Comparison of ENCODE assay signal across 22 cellular contexts in genomic region chr14:50400461-50400860, GRCh38. TPM values are rescaled to one million over a fixed set of nuclear protein-coding genes. Genes with fewer than 3 reads are reported as not detected.
DNase-seq lines count a peak whose midpoint lies in the region; ATAC-seq and TF ChIP-seq lines count a peak whose summit lies in the region.
"Had no signal": no experiment of that assay in that cellular context is flagged by ENCODE, and none has a peak within 500 bp of the region (broad histone marks: within the 10 kb centered on the region; RNA-seq: fewer than 3 reads in every experiment).

No MANE protein-coding gene starts in this region.

- no peak for ATAC-seq in HG03439 (IDR thresholded peaks at IDR 0.05; ENCODE audit: unreplicated experiment)
- ATAC-seq: CD8-positive, alpha-beta T cell; HCT116; HepG2; K562 had no signal

- no peak overlapping the region for H2BK15ac ChIP-seq in mesenchymal stem cell (ENCODE audit: low read depth, poor library complexity, severe bottlenecking)

- H3K4me2 ChIP-seq in mesenchymal stem cell (ENCODE audit: low read length, poor library complexity, severe bottlenecking) (no peak overlapping the region), GM23248 (ENCODE audit: unreplicated experiment) (no peak overlapping the region)

- H3K27ac Mint-ChIP-seq in chondrocyte (ENCODE audit: unreplicated experiment), result peak overlapping the region; percentile 22
- H3K27ac Mint-ChIP-seq: CD8-positive, alpha-beta T cell had no signal

- H3K18ac ChIP-seq in mesenchymal stem cell (ENCODE audit: low read depth in 1 of 2, low read length in 2 of 2), result no peak overlapping the region

- peak overlapping the region; percentile 94 for H2AK5ac ChIP-seq in mesenchymal stem cell (ENCODE audit: low read length, severe bottlenecking)

- H3K27ac ChIP-seq in mesenchymal stem cell (ENCODE audit: low read length, poor library complexity, severe bottlenecking) (peak overlapping the region; percentile 89), vagina (peak overlapping the region; percentile 17), GM23248 (no peak overlapping the region)
- H3K27ac ChIP-seq: C4-2B, Peyer's patch had no signal

- peaks cover 45% of the 10 kb centered on the region for H3K4me1 Mint-ChIP-seq in chondrocyte (ENCODE audit: low read depth)

- H3K27me3 Mint-ChIP-seq in chondrocyte (ENCODE audit: low read depth), result no peaks in the 10 kb centered on the region

- H3K9me3 ChIP-seq in mesenchymal stem cell (ENCODE audit: control insufficient read depth, low read length) (no peaks in the 10 kb centered on the region), vagina (no peaks in the 10 kb centered on the region), GM23248 (ENCODE audit: low read depth) (no peaks in the 10 kb centered on the region)
- H3K9me3 ChIP-seq: Caco-2, Peyer's patch had no signal

- H2BK12ac ChIP-seq in mesenchymal stem cell (ENCODE audit: low read length in 2 of 2), result peak overlapping the region in 1 of 2 experiments; percentile 71

- H2AFZ ChIP-seq in mesenchymal stem cell (ENCODE audit: low read depth, low read length), result no peak overlapping the region
- H2AFZ ChIP-seq in GM23248, result no peak overlapping the region

- H3K9me3 Mint-ChIP-seq in chondrocyte (ENCODE audit: low read depth), result peaks cover 1% of the 10 kb centered on the region
- H3K9me3 Mint-ChIP-seq: CD8-positive, alpha-beta T cell had no signal

- no peaks in the 10 kb centered on the region for H3K9me2 ChIP-seq in GM23248 (ENCODE audit: insufficient read depth)

- H4K91ac ChIP-seq in mesenchymal stem cell (ENCODE audit: low read length), result no peak overlapping the region

- no peak overlapping the region for H2BK120ac ChIP-seq in mesenchymal stem cell (ENCODE audit: low read depth, low read length)

- H4K8ac ChIP-seq in mesenchymal stem cell (ENCODE audit: low read length), result no peak overlapping the region

- H3K27me3 ChIP-seq in mesenchymal stem cell (ENCODE audit: control insufficient read depth in 1 of 2, insufficient read depth in 1 of 2, low read length in 2 of 2) (no peaks in the 10 kb centered on the region), vagina (no peaks in the 10 kb centered on the region), GM23248 (replicated peaks; ENCODE audit: insufficient read depth) (no peaks in the 10 kb centered on the region)
- H3K27me3 ChIP-seq: Peyer's patch had no signal

- H3K9ac ChIP-seq in mesenchymal stem cell (ENCODE audit: low read length) (no peak overlapping the region), GM23248 (no peak overlapping the region)

- no peak overlapping the region for H3K4me3 ChIP-seq in mesenchymal stem cell (ENCODE audit: insufficient read depth in 1 of 2, low read depth in 1 of 2, low read length in 2 of 2)
- H3K4me3 ChIP-seq in vagina, result no peak overlapping the region
- no peak overlapping the region for H3K4me3 ChIP-seq in GM23248
- H3K4me3 ChIP-seq: K562, Peyer's patch had no signal

- TF ChIP-seq CTCF in chondrocyte (IDR thresholded peaks at IDR 0.05), result no peak
- no peak for TF ChIP-seq CTCF in vagina (IDR thresholded peaks at IDR 0.05)

- DNase-seq in NCI-H69 (lab: John Stamatoyannopoulos, UW) (peak; percentile 63), chondrocyte (ENCODE audit: low spot score) (no peak), mesenchymal stem cell (no peak), vagina (ENCODE audit: extremely low spot score in 2 of 2) (no peak), SKM-1 treated with dmso at 0.1 percent for 144 hours (lab: John Stamatoyannopoulos, UW; ENCODE audit: unreplicated experiment) (no peak), GM23248 (no peak)
- DNase-seq: Caco-2; CD8-positive, alpha-beta T cell; DMS153; DND-41; Kasumi-1; NCI-H1092 treated with DMSO at 0.1 percent for 48 hours; NCI-H1436 treated with DMSO at 0.1 percent for 48 hours; NCI-H187 treated with DMSO at 0.1 percent for 48 hours; NCI-H526 treated with DMSO at 0.1 percent for 48 hours; OCI-M1; Peyer's patch had no signal

- H3K36me3 ChIP-seq in mesenchymal stem cell (ENCODE audit: control insufficient read depth in 1 of 2, insufficient read depth in 2 of 2, low read depth in 1 of 2, low read length in 2 of 2) (no peaks in the 10 kb centered on the region), vagina (no peaks in the 10 kb centered on the region), GM23248 (ENCODE audit: low read depth) (no peaks in the 10 kb centered on the region)
- H3K36me3 ChIP-seq: Peyer's patch had no signal

- H3K36me3 Mint-ChIP-seq in chondrocyte (ENCODE audit: low read depth), result no peaks in the 10 kb centered on the region

- no peak overlapping the region for H2BK5ac ChIP-seq in mesenchymal stem cell (ENCODE audit: low read depth, low read length, poor library complexity, severe bottlenecking)

- no peak overlapping the region for H3K14ac ChIP-seq in mesenchymal stem cell (ENCODE audit: low read length in 2 of 2)

- in situ Hi-C loops in GM23248 (cut with MboI), result no loop called here

- TF ChIP-seq POLR2A in vagina (IDR thresholded peaks at IDR 0.05), result no peak

- WGBS in mesenchymal stem cell, result 100% methylated on average over 2 of the region's 2 CpGs
- WGBS in GM23248 (ENCODE audit: low coverage in 1 of 2, low lambda C conversion rate in 2 of 2, missing lambda C conversion rate in 2 of 2), 2 experiments, result 78 to 84% methylated on average over 2 of the region's 2 CpGs

- intact Hi-C loops in vagina (cut with DNase I), result no loop called here

- no peaks in the 10 kb centered on the region for H4K20me1 ChIP-seq in GM23248 (ENCODE audit: insufficient read depth)

- H3K4me1 ChIP-seq in mesenchymal stem cell (ENCODE audit: control insufficient read depth, insufficient read depth, low read depth, low read length), result peaks cover 20% of the 10 kb centered on the region
- peaks cover 35% of the 10 kb centered on the region for H3K4me1 ChIP-seq in vagina
- peaks cover 20% of the 10 kb centered on the region for H3K4me1 ChIP-seq in GM23248 (ENCODE audit: insufficient read depth)
- H3K4me1 ChIP-seq: Caco-2 had no signal

- H3K4ac ChIP-seq in mesenchymal stem cell (ENCODE audit: low read depth in 1 of 2, low read length in 2 of 2), result no peak overlapping the region

- H3K4me3 Mint-ChIP-seq in chondrocyte (ENCODE audit: unreplicated experiment), result no peak overlapping the region
- H3K4me3 Mint-ChIP-seq: CD8-positive, alpha-beta T cell had no signal

- H3K23ac ChIP-seq in mesenchymal stem cell (ENCODE audit: low read length in 2 of 2), result no peak overlapping the region

- H3K79me1 ChIP-seq in mesenchymal stem cell (replicated peaks; ENCODE audit: low read length, poor library complexity, severe bottlenecking), result no peaks in the 10 kb centered on the region

- H3F3A ChIP-seq in GM23248 (ENCODE audit: insufficient read depth), result peaks cover 28% of the 10 kb centered on the region

- H3K79me2 ChIP-seq in GM23248 (ENCODE audit: insufficient read depth), result no peaks in the 10 kb centered on the region

RNA-seq across cellular contexts. Expression of gene CDKL1, which starts 3.8 kb away (rescaled TPM):
- 8.4 to 15.7 TPM (median 9.4 TPM) in 3 replicates for total RNA-seq in chondrocyte
- polyA plus RNA-seq in mesenchymal stem cell (2013, experiment 1 of 2), result 6.5 TPM
- polyA plus RNA-seq in mesenchymal stem cell (2013, experiment 2 of 2), result 4.4 TPM
- total RNA-seq in vagina, result 30.7 TPM
- total RNA-seq in GM23248 (2014; rRNA removed; shearing (Covaris generic)), result 1.1 and 5.0 TPM in 2 replicates
- polyA plus RNA-seq in GM23248 (2016; fragmentation: Nextera tagmentation; extraction: Ambion mirVana), result 2.2 and 2.9 TPM in 2 replicates
